In genomic region chr7:5822742-5823503, GRCh38 we compare ENCODE assay signal across 1 cellular context.
TF ChIP-seq lines count a peak whose summit lies in the region.

No MANE protein-coding gene starts in this region.

TF ChIP-seq in HepG2, 621 proteins besides CTCF, POLR2A, EP300 and RAD21 (continued from another document and continues in another):
- TF ChIP-seq, protein P1, sequence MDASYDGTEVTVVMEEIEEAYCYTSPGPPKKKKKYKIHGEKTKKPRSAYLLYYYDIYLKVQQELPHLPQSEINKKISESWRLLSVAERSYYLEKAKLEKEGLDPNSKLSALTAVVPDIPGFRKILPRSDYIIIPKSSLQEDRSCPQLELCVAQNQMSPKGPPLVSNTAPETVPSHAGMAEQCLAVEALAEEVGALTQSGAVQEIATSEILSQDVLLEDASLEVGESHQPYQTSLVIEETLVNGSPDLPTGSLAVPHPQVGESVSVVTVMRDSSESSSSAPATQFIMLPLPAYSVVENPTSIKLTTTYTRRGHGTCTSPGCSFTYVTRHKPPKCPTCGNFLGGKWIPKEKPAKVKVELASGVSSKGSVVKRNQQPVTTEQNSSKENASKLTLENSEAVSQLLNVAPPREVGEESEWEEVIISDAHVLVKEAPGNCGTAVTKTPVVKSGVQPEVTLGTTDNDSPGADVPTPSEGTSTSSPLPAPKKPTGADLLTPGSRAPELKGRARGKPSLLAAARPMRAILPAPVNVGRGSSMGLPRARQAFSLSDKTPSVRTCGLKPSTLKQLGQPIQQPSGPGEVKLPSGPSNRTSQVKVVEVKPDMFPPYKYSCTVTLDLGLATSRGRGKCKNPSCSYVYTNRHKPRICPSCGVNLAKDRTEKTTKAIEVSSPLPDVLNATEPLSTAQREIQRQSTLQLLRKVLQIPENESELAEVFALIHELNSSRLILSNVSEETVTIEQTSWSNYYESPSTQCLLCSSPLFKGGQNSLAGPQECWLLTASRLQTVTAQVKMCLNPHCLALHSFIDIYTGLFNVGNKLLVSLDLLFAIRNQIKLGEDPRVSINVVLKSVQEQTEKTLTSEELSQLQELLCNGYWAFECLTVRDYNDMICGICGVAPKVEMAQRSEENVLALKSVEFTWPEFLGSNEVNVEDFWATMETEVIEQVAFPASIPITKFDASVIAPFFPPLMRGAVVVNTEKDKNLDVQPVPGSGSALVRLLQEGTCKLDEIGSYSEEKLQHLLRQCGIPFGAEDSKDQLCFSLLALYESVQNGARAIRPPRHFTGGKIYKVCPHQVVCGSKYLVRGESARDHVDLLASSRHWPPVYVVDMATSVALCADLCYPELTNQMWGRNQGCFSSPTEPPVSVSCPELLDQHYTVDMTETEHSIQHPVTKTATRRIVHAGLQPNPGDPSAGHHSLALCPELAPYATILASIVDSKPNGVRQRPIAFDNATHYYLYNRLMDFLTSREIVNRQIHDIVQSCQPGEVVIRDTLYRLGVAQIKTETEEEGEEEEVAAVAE (CRISPR knock-in tag; IDR thresholded peaks at IDR 0.05; ENCODE audit: borderline replicate concordance): no peak
- TF ChIP-seq ZNF276 (CRISPR knock-in tag; IDR thresholded peaks at IDR 0.05; ENCODE audit: low read depth) (no peak), KDM4B (CRISPR knock-in tag; IDR thresholded peaks at IDR 0.05) (no peak), KLF15 (CRISPR knock-in tag; IDR thresholded peaks at IDR 0.05; ENCODE audit: borderline replicate concordance) (no peak), RXRB (CRISPR knock-in tag; IDR thresholded peaks at IDR 0.05; ENCODE audit: borderline replicate concordance) (peak; percentile 70), ZSCAN22 (CRISPR knock-in tag; IDR thresholded peaks at IDR 0.05) (no peak), MAF1 (CRISPR knock-in tag; IDR thresholded peaks at IDR 0.05; ENCODE audit: borderline replicate concordance) (no peak), AGO1 (IDR thresholded peaks at IDR 0.05; ENCODE audit: low read depth, low read length, poor library complexity, severe bottlenecking) (peak; percentile 19), TFAP4 (IDR thresholded peaks at IDR 0.05; ENCODE audit: borderline replicate concordance, low read depth) (no peak), ZNF781 (CRISPR knock-in tag; IDR thresholded peaks at IDR 0.05; ENCODE audit: borderline replicate concordance, not compliant biosample characterization) (no peak), ZNF773 (CRISPR knock-in tag; IDR thresholded peaks at IDR 0.05; ENCODE audit: borderline replicate concordance) (no peak), ATM (IDR thresholded peaks at IDR 0.05; ENCODE audit: borderline replicate concordance) (no peak), KDM1A (CRISPR knock-in tag; IDR thresholded peaks at IDR 0.05) (no peak), CEBPB (IDR thresholded peaks at IDR 0.05; ENCODE audit: borderline replicate concordance, low read depth, low read length) (no peak), ZFP36L1 (CRISPR knock-in tag; IDR thresholded peaks at IDR 0.05) (no peak; the same call in 1 of the 2 replicates), ZNF747 (CRISPR knock-in tag; IDR thresholded peaks at IDR 0.05; ENCODE audit: borderline replicate concordance) (no peak), REPIN1 (CRISPR knock-in tag; IDR thresholded peaks at IDR 0.05; ENCODE audit: borderline replicate concordance, low read depth) (no peak), ZNF124 (CRISPR knock-in tag; IDR thresholded peaks at IDR 0.05) (no peak), ZC3H13 (CRISPR knock-in tag; IDR thresholded peaks at IDR 0.05) (no peak), HDAC6 (IDR thresholded peaks at IDR 0.05; ENCODE audit: low read depth, low read length) (no peak), NFATC3 (CRISPR knock-in tag; IDR thresholded peaks at IDR 0.05) (no peak), ARID4A (CRISPR knock-in tag; IDR thresholded peaks at IDR 0.05; ENCODE audit: borderline replicate concordance) (peak; percentile 69; the same call in 1 of the 2 replicates), ZNF235 (CRISPR knock-in tag; IDR thresholded peaks at IDR 0.05; ENCODE audit: borderline replicate concordance) (no peak), ZNF737 (CRISPR knock-in tag; IDR thresholded peaks at IDR 0.05; ENCODE audit: borderline replicate concordance) (no peak), ZMYM3 (CRISPR knock-in tag; IDR thresholded peaks at IDR 0.05) (peak; percentile 93), ZNF263 (CRISPR knock-in tag; IDR thresholded peaks at IDR 0.05) (no peak), CEBPG (CRISPR knock-in tag; IDR thresholded peaks at IDR 0.05) (no peak), MTA3 (CRISPR knock-in tag; IDR thresholded peaks at IDR 0.05) (no peak), FOSL1 (CRISPR knock-in tag; IDR thresholded peaks at IDR 0.05; ENCODE audit: borderline replicate concordance) (no peak), NR3C1 (CRISPR knock-in tag; IDR thresholded peaks at IDR 0.05) (no peak), CBX2 (IDR thresholded peaks at IDR 0.05; ENCODE audit: low read depth, low read length) (no peak), CBX2 (CRISPR knock-in tag; IDR thresholded peaks at IDR 0.05; ENCODE audit: low read depth) (no peak), CREB1 (IDR thresholded peaks at IDR 0.05) (peak; percentile 57), CREB1 (CRISPR knock-in tag; IDR thresholded peaks at IDR 0.05) (no peak; the same call in 1 of the 2 replicates), MATR3 (CRISPR knock-in tag; IDR thresholded peaks at IDR 0.05) (no peak), U2AF2 (IDR thresholded peaks at IDR 0.05; ENCODE audit: low read depth, low read length) (no peak), RFX5 (IDR thresholded peaks at IDR 0.05; ENCODE audit: low read depth, low read length) (no peak), ZNF253 (CRISPR knock-in tag; IDR thresholded peaks at IDR 0.05; ENCODE audit: borderline replicate concordance) (0 out of 2 replicates have a peak, but pooled peaks have one; percentile 25), NPAS2 (CRISPR knock-in tag; IDR thresholded peaks at IDR 0.05; ENCODE audit: borderline replicate concordance) (no peak), MTF1 (CRISPR knock-in tag; IDR thresholded peaks at IDR 0.05) (no peak), DMAP1 (CRISPR knock-in tag; IDR thresholded peaks at IDR 0.05) (peak; percentile 74), ASH2L (IDR thresholded peaks at IDR 0.05; ENCODE audit: insufficient read length, low read depth, low read length) (no peak), ZNF430 (CRISPR knock-in tag; IDR thresholded peaks at IDR 0.05) (peak; percentile 43), ZBTB7B (CRISPR knock-in tag; IDR thresholded peaks at IDR 0.05) (no peak), REST (IDR thresholded peaks at IDR 0.05; ENCODE audit: borderline replicate concordance in 1 of 2, low read depth in 1 of 2, low read length in 2 of 2) (no peak), ZNF180 (CRISPR knock-in tag; IDR thresholded peaks at IDR 0.05; ENCODE audit: borderline replicate concordance, low read depth) (no peak), ZBTB1 (CRISPR knock-in tag; IDR thresholded peaks at IDR 0.05; ENCODE audit: borderline replicate concordance) (no peak)
- TF ChIP-seq, protein P2, sequence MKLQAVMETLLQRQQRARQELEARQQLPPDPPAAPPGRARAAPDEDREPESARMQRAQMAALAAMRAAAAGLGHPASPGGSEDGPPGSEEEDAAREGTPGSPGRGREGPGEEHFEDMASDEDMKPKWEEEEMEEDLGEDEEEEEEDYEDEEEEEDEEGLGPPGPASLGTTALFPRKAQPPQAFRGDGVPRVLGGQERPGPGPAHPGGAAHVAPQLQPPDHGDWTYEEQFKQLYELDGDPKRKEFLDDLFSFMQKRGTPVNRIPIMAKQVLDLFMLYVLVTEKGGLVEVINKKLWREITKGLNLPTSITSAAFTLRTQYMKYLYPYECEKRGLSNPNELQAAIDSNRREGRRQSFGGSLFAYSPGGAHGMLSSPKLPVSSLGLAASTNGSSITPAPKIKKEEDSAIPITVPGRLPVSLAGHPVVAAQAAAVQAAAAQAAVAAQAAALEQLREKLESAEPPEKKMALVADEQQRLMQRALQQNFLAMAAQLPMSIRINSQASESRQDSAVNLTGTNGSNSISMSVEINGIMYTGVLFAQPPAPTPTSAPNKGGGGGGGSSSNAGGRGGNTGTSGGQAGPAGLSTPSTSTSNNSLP (IDR thresholded peaks at IDR 0.05; ENCODE audit: low read depth, low read length): no peak
- TF ChIP-seq, protein P3, sequence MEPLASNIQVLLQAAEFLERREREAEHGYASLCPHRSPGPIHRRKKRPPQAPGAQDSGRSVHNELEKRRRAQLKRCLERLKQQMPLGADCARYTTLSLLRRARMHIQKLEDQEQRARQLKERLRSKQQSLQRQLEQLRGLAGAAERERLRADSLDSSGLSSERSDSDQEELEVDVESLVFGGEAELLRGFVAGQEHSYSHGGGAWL (CRISPR knock-in tag; IDR thresholded peaks at IDR 0.05): no peak; the same call in 1 of the 2 replicates
- TF ChIP-seq, protein P4, sequence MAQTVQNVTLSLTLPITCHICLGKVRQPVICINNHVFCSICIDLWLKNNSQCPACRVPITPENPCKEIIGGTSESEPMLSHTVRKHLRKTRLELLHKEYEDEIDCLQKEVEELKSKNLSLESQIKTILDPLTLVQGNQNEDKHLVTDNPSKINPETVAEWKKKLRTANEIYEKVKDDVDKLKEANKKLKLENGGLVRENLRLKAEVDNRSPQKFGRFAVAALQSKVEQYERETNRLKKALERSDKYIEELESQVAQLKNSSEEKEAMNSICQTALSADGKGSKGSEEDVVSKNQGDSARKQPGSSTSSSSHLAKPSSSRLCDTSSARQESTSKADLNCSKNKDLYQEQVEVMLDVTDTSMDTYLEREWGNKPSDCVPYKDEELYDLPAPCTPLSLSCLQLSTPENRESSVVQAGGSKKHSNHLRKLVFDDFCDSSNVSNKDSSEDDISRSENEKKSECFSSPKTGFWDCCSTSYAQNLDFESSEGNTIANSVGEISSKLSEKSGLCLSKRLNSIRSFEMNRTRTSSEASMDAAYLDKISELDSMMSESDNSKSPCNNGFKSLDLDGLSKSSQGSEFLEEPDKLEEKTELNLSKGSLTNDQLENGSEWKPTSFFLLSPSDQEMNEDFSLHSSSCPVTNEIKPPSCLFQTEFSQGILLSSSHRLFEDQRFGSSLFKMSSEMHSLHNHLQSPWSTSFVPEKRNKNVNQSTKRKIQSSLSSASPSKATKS (CRISPR knock-in tag; IDR thresholded peaks at IDR 0.05): no peak
